In genomic region chr12:12870454-12870853, GRCh38 we compare ENCODE assay signal across 1 cellular context.
TF ChIP-seq lines count a peak whose summit lies in the region.

No MANE protein-coding gene starts in this region.

TF ChIP-seq in H1, 55 proteins besides CTCF, POLR2A, EP300 and RAD21:
- TF ChIP-seq TBP (IDR thresholded peaks at IDR 0.05; ENCODE audit: low read depth, low read length) (no peak), SP4 (IDR thresholded peaks at IDR 0.05; ENCODE audit: low read length) (no peak), SP2 (IDR thresholded peaks at IDR 0.05; ENCODE audit: low read length) (no peak), ZNF274 (IDR thresholded peaks at IDR 0.05; ENCODE audit: borderline replicate concordance, extremely low read depth, low read length) (no peak), ASH2L (IDR thresholded peaks at IDR 0.05; ENCODE audit: low read length) (no peak), RNF2 (IDR thresholded peaks at IDR 0.05; ENCODE audit: borderline replicate concordance, low read depth, low read length, missing control alignments, poor library complexity, severe bottlenecking) (no peak), KDM1A (IDR thresholded peaks at IDR 0.05; ENCODE audit: borderline replicate concordance, low read length) (no peak), HDAC6 (IDR thresholded peaks at IDR 0.05; ENCODE audit: low read depth, low read length) (no peak), CHD2 (IDR thresholded peaks at IDR 0.05; ENCODE audit: low read length) (no peak), EZH2 (IDR thresholded peaks at IDR 0.05; ENCODE audit: low read depth, low read length, severe bottlenecking) (no peak), CTBP2 (IDR thresholded peaks at IDR 0.05; ENCODE audit: borderline replicate concordance, insufficient read depth, insufficient read length, low read length) (no peak), E2F6 (IDR thresholded peaks at IDR 0.05) (no peak), POLR2AphosphoS5 (IDR thresholded peaks at IDR 0.05; ENCODE audit: low read depth, low read length) (no peak), KDM5A (IDR thresholded peaks at IDR 0.05; ENCODE audit: low read length) (no peak), CBX8 (IDR thresholded peaks at IDR 0.05; ENCODE audit: borderline replicate concordance, low read depth, low read length) (no peak), MAX (IDR thresholded peaks at IDR 0.05) (no peak), PHF8 (conservative IDR thresholded peaks at IDR 0.05; ENCODE audit: low read depth, low read length) (no peak), JUND (IDR thresholded peaks at IDR 0.05; ENCODE audit: low read length) (no peak), BRCA1 (IDR thresholded peaks at IDR 0.05; ENCODE audit: low read depth, low read length) (no peak), JUN (IDR thresholded peaks at IDR 0.05; ENCODE audit: low read depth, low read length) (no peak)
